In genomic region chr21:43867936-43868335, GRCh38 we compare ENCODE assay signal across 11 cellular contexts. TPM values are rescaled to one million over a fixed set of nuclear protein-coding genes. Genes with fewer than 3 reads are reported as not detected.
DNase-seq lines count a peak whose midpoint lies in the region; ATAC-seq, FAIRE-seq and TF ChIP-seq lines count a peak whose summit lies in the region.
"Had no signal": no experiment of that assay in that cellular context is flagged by ENCODE, and none has a peak within 500 bp of the region (broad histone marks: within the 10 kb centered on the region; RNA-seq: fewer than 3 reads in every experiment).

No MANE protein-coding gene starts in this region.

- H3K4me1 ChIP-seq in PC-3 (ENCODE audit: insufficient read depth, low read length) (peaks cover 26% of the 10 kb centered on the region), duodenal mucosa (ENCODE audit: control insufficient read depth in 1 of 2, insufficient read depth in 2 of 2, low read length in 2 of 2) (peaks cover 25 to 31% of the 10 kb centered on the region in 2 donors), osteoblast (ENCODE audit: insufficient read depth, low read length) (peaks cover 7% of the 10 kb centered on the region), left lung (peaks cover 6 to 64% of the 10 kb centered on the region in 2 donors)

- H3K9me3 ChIP-seq in PC-3 (ENCODE audit: low read length) (no peaks in the 10 kb centered on the region), duodenal mucosa (ENCODE audit: control insufficient read depth in 1 of 2, low read length in 2 of 2) (no peaks in the 10 kb centered on the region), osteoblast (ENCODE audit: low read depth, low read length) (no peaks in the 10 kb centered on the region), left lung (no peaks in the 10 kb centered on the region)

- H3K36me3 ChIP-seq in PC-3 (ENCODE audit: low read depth, low read length) (peaks cover 7% of the 10 kb centered on the region; the same call in 1 of the 2 replicates), duodenal mucosa (ENCODE audit: control insufficient read depth in 1 of 2, insufficient read depth in 2 of 2, low read length in 2 of 2) (peaks cover 6 to 12% of the 10 kb centered on the region in 2 donors), osteoblast (ENCODE audit: insufficient read depth, low read length) (peaks cover 7% of the 10 kb centered on the region), left lung (no peaks in the 10 kb centered on the region)

- H3K9ac ChIP-seq in PC-3 (ENCODE audit: low read length) (no peak overlapping the region), duodenal mucosa (ENCODE audit: low read depth in 1 of 2, low read length in 2 of 2) (peak overlapping the region; percentile 63 to 74)

- no peaks in the 10 kb centered on the region for H3F3A ChIP-seq in PC-3 (ENCODE audit: low read length, unreplicated experiment)

- H4K20me1 ChIP-seq in PC-3 (ENCODE audit: low read length) (no peaks in the 10 kb centered on the region; the same call in 1 of the 2 replicates), osteoblast (ENCODE audit: insufficient read depth, low read length) (peaks cover 54% of the 10 kb centered on the region)

- no peaks in the 10 kb centered on the region for H3K9me2 ChIP-seq in PC-3 (replicated peaks; ENCODE audit: low read length)

- intact Hi-C loops in PC-3 (cut with micrococcal nuclease): loop anchor here (5.0 kb wide), 1 partner anchor 56 kb away; no protein-coding TSS in a partner anchor
- intact Hi-C loops in left lung (cut with DNase I): no loop called here

- FAIRE-seq in GM12891 (lab: Jason Lieb, UNC): peak; percentile 56
- FAIRE-seq: D721Med had no signal

- POLR2A ChIA-PET in PC-3 (lab: Charles Lee; ENCODE audit: unreplicated experiment): no interaction called here

- ATAC-seq in PC-3 (no peak), left lung (no peak), GM18867 (IDR thresholded peaks at IDR 0.05; ENCODE audit: unreplicated experiment) (no peak)

- H3K27ac ChIP-seq in PC-3 (ENCODE audit: low read length) (peak overlapping the region; percentile 9), duodenal mucosa (ENCODE audit: low read depth, low read length) (no peak overlapping the region), osteoblast (ENCODE audit: low read depth, low read length) (no peak overlapping the region), left lung (no peak overlapping the region)

- peaks cover 73% of the 10 kb centered on the region for H3K79me2 ChIP-seq in PC-3 (ENCODE audit: low read length)
- H3K79me2 ChIP-seq in osteoblast (ENCODE audit: insufficient read depth, low read length): peaks cover 65% of the 10 kb centered on the region

- BruUV-seq in PC-3 (replicated peaks; lab: Mats Ljungman, UMichigan): no TSS peak

- no peak for TF ChIP-seq POLR2A in GM12891 (IDR thresholded peaks at IDR 0.05; ENCODE audit: low read depth, low read length)

- H3K4me2 ChIP-seq in PC-3 (ENCODE audit: low read length) (peak overlapping the region; percentile 93), osteoblast (ENCODE audit: insufficient read depth, low read length) (no peak overlapping the region)

- CTCF ChIA-PET in PC-3 (lab: Charles Lee): interaction anchor here (0.5 kb wide), 1 partner anchor 70 kb away, joined by 3 read pairs; no protein-coding TSS in a partner anchor

- H2AFZ ChIP-seq in PC-3 (ENCODE audit: low read length) (no peak overlapping the region), osteoblast (ENCODE audit: low read length) (no peak overlapping the region)

- TF ChIP-seq CTCF in PC-3 (conservative IDR thresholded peaks at IDR 0.05; ENCODE audit: low read depth, low read length) (no peak), osteoblast (IDR thresholded peaks at IDR 0.05; ENCODE audit: extremely low read depth, low read depth, low read length) (no peak), left lung (IDR thresholded peaks at IDR 0.05) (no peak)

- H3K27me3 ChIP-seq in PC-3 (ENCODE audit: low read length) (no peaks in the 10 kb centered on the region), duodenal mucosa (ENCODE audit: control insufficient read depth in 1 of 2, insufficient read depth in 2 of 2, low read length in 2 of 2) (no peaks in the 10 kb centered on the region), osteoblast (ENCODE audit: insufficient read depth, low read length) (no peaks in the 10 kb centered on the region), left lung (peaks cover 0 to 6% of the 10 kb centered on the region in 2 donors)

- peak overlapping the region; percentile 17; the same call in 1 of the 2 replicates for H3K4me3 ChIP-seq in PC-3 (ENCODE audit: low read length)
- H3K4me3 ChIP-seq in duodenal mucosa (ENCODE audit: low read depth in 1 of 2, low read length in 2 of 2): peak overlapping the region; percentile 67 to 71
- H3K4me3 ChIP-seq in osteoblast (ENCODE audit: insufficient read depth, low read length): no peak overlapping the region
- no peak overlapping the region for H3K4me3 ChIP-seq in left lung

- no peak for DNase-seq in GM12891 (ENCODE audit: insufficient read length, low spot score)
- no peak for DNase-seq in PC-3
- peak; percentile 53 for DNase-seq in osteoblast (ENCODE audit: insufficient read length, low spot score, missing footprints)
- DNase-seq in left lung: no peak
- DNase-seq in COLO829 (ENCODE audit: low spot score): no peak
- no peak for DNase-seq in stimulated activated naive CD4-positive, alpha-beta T cell (lab: John Stamatoyannopoulos, UW)
- DNase-seq: H9; stimulated activated CD4-positive, alpha-beta T cell treated with anti-CD3 and anti-CD28 coated beads, Interleukin-1b, Interleukin-23, amount 100 ng/mL, for 48 hours had no signal

TF ChIP-seq in GM12891, 5 proteins besides CTCF, POLR2A, EP300 and RAD21:
- TF ChIP-seq TAF1 (IDR thresholded peaks at IDR 0.05; ENCODE audit: low read depth, low read length) (no peak), POU2F2 (IDR thresholded peaks at IDR 0.05; ENCODE audit: low read depth, low read length) (no peak)

RNA-seq across cellular contexts. Expression of gene AGPAT3, which starts 2.9 kb away (rescaled TPM):
- polyA plus RNA-seq in GM12891 (2012; ENCODE audit: low read depth, missing spikeins): 36.9 TPM
- 76.1 and 91.9 TPM in 2 replicates for total RNA-seq in PC-3 (2014; rRNA removed)
- 37.4 and 47.4 TPM in 2 replicates for total RNA-seq in osteoblast
- total RNA-seq in left lung: 100 to 1,000 TPM; 106 to 111 TPM

Comparison
In these comparisons a context has a peak if more than half of its experiments do, and no peak if none do; other contexts are left out.
1. H3K4me3 ChIP-seq: peak in PC-3 (single experiment) and duodenal mucosa (2 of 2); none in osteoblast (single experiment) and left lung (0 of 2).